Comparison of ENCODE assay signal across 10 cellular contexts in genomic region chr2:172098287-172098649, GRCh38. TPM values are rescaled to one million over a fixed set of nuclear protein-coding genes. Genes with fewer than 3 reads are reported as not detected.
A peak's percentile ranks its signal among the peaks of the same experiment; 100 is the strongest.
DNase-seq lines count a peak whose midpoint lies in the region; ATAC-seq, FAIRE-seq and TF ChIP-seq lines count a peak whose summit lies in the region.
"Had no signal": no experiment of that assay in that cellular context is flagged by ENCODE, and none has a peak within 500 bp of the region (broad histone marks: within the 10 kb centered on the region; RNA-seq: fewer than 3 reads in every experiment).

No MANE protein-coding gene starts in this region.

- H3K9ac ChIP-seq in HepG2 (ENCODE audit: insufficient read depth, low read depth, low read length) (no peak overlapping the region), fibroblast of lung (ENCODE audit: insufficient read depth, low read length) (no peak overlapping the region)

- TF ChIP-seq CTCF in HepG2 (CRISPR knock-in tag; IDR thresholded peaks at IDR 0.05) (no peak), right lobe of liver (IDR thresholded peaks at IDR 0.05) (no peak), RWPE2 (IDR thresholded peaks at IDR 0.05; ENCODE audit: poor library complexity, severe bottlenecking) (no peak), fibroblast of lung (conservative IDR thresholded peaks at IDR 0.05 in 1 of 2, IDR thresholded peaks at IDR 0.05 in 1 of 2; ENCODE audit: low read depth in 1 of 2, low read length in 2 of 2) (no peak), upper lobe of left lung (IDR thresholded peaks at IDR 0.05) (no peak), transverse colon (IDR thresholded peaks at IDR 0.05) (no peak)

- ATAC-seq in HepG2 (no peak), right lobe of liver (no peak), RWPE2 (ENCODE audit: low read depth) (no peak), upper lobe of left lung (ENCODE audit: low FRiP score in 2 of 2) (no peak)
- ATAC-seq in stimulated activated naive CD8-positive, alpha-beta T cell treated with anti-CD3 and anti-CD28 coated beads, Interleukin-15, amount 100 ng/mL, for 72 hours = peak; percentile 18

- no peaks in the 10 kb centered on the region for H3K36me3 ChIP-seq in HepG2 (replicated peaks in 1 of 2; ENCODE audit: control insufficient read depth in 1 of 2, insufficient read depth in 2 of 2, low read length in 2 of 2)
- no peaks in the 10 kb centered on the region for H3K36me3 ChIP-seq in right lobe of liver
- H3K36me3 ChIP-seq in RWPE2 (ENCODE audit: low read depth) = no peaks in the 10 kb centered on the region
- H3K36me3 ChIP-seq in fibroblast of lung (ENCODE audit: control insufficient read depth, insufficient read depth, low read length) = no peaks in the 10 kb centered on the region
- H3K36me3 ChIP-seq in upper lobe of left lung = no peaks in the 10 kb centered on the region
- no peaks in the 10 kb centered on the region for H3K36me3 ChIP-seq in transverse colon

- WGBS in HepG2 (ENCODE audit: low lambda C conversion rate) = 0% methylated on average over 1 of the region's 1 CpG
- 13% methylated on average over 1 of the region's 1 CpG for WGBS in right lobe of liver (ENCODE audit: insufficient coverage, low coverage, low lambda C conversion rate, missing lambda C conversion rate)
- 36 to 46% methylated on average over 1 of the region's 1 CpG for WGBS in upper lobe of left lung, 2 donors
- 25 to 40% methylated on average over 1 of the region's 1 CpG for WGBS in transverse colon (ENCODE audit: low coverage in 1 of 2), 2 donors

- H3K9me3 ChIP-seq in HepG2 (ENCODE audit: low read length) (no peaks in the 10 kb centered on the region), right lobe of liver (no peaks in the 10 kb centered on the region), RWPE2 (ENCODE audit: severe bottlenecking) (no peaks in the 10 kb centered on the region), fibroblast of lung (ENCODE audit: control insufficient read depth, insufficient read depth, low read depth, low read length) (no peaks in the 10 kb centered on the region), upper lobe of left lung (no peaks in the 10 kb centered on the region), transverse colon (no peaks in the 10 kb centered on the region)

- peaks cover 76% of the 10 kb centered on the region for H3K4me1 Mint-ChIP-seq in stimulated activated naive CD8-positive, alpha-beta T cell treated with anti-CD3 and anti-CD28 coated beads, Interleukin-15, amount 100 ng/mL, for 72 hours

- peak overlapping the region in 2 of 3 experiments; percentile 47 to 70; a peak in 3 of 6 replicates for H3K4me3 ChIP-seq in HepG2 (replicated peaks in 1 of 3; ENCODE audit: insufficient read depth in 1 of 3, low read depth in 2 of 3, low read length in 3 of 3)
- no peak overlapping the region for H3K4me3 ChIP-seq in right lobe of liver
- no peak overlapping the region for H3K4me3 ChIP-seq in RWPE2 (ENCODE audit: severe bottlenecking)
- H3K4me3 ChIP-seq in fibroblast of lung (replicated peaks in 1 of 4; ENCODE audit: control extremely low read depth in 1 of 4, insufficient read depth in 1 of 4, low read depth in 3 of 4, low read length in 4 of 4) = peak overlapping the region in 1 of 4 experiments; percentile 59
- H3K4me3 ChIP-seq in upper lobe of left lung = no peak overlapping the region
- no peak overlapping the region for H3K4me3 ChIP-seq in transverse colon

- H3K79me2 ChIP-seq in HepG2 (ENCODE audit: insufficient read depth, low read length) (no peaks in the 10 kb centered on the region), fibroblast of lung (ENCODE audit: control insufficient read depth, insufficient read depth, low read length) (no peaks in the 10 kb centered on the region)

- peaks cover 20 to 70% of the 10 kb centered on the region in 2 experiments for H3K27me3 ChIP-seq in HepG2 (ENCODE audit: control insufficient read depth in 1 of 2, insufficient read depth in 2 of 2, low read length in 2 of 2)
- H3K27me3 ChIP-seq in right lobe of liver = peaks cover 46 to 91% of the 10 kb centered on the region in 2 donors
- no peaks in the 10 kb centered on the region for H3K27me3 ChIP-seq in RWPE2 (ENCODE audit: insufficient read depth, poor library complexity, severe bottlenecking)
- H3K27me3 ChIP-seq in fibroblast of lung (ENCODE audit: control insufficient read depth, insufficient read depth, low read length) = peaks cover 16% of the 10 kb centered on the region
- H3K27me3 ChIP-seq in upper lobe of left lung = peaks cover 2 to 100% (median 81%) of the 10 kb centered on the region in 4 donors
- peaks cover 100% of the 10 kb centered on the region for H3K27me3 ChIP-seq in transverse colon

- no peak for FAIRE-seq in HepG2 (lab: Jason Lieb, UNC)

- TF ChIP-seq EP300 in HepG2 (IDR thresholded peaks at IDR 0.05; ENCODE audit: low read depth in 2 of 2, low read length in 2 of 2) (no peak), HepG2 (CRISPR knock-in tag; IDR thresholded peaks at IDR 0.05; ENCODE audit: borderline replicate concordance) (no peak), upper lobe of left lung (IDR thresholded peaks at IDR 0.05) (no peak), transverse colon (IDR thresholded peaks at IDR 0.05; ENCODE audit: low read depth) (no peak)

- H3K27ac Mint-ChIP-seq in stimulated activated naive CD8-positive, alpha-beta T cell treated with anti-CD3 and anti-CD28 coated beads, Interleukin-15, amount 100 ng/mL, for 72 hours = no peak overlapping the region

- in situ Hi-C loops in HepG2 (cut with HindIII; ENCODE audit: extremely low pct_ligation_motif_present, low pct_unique_long_range_greater_than_20kb) (no loop called here), transverse colon (cut with MboI; ENCODE audit: low pct_ligation_motif_present in 1 of 4, low pct_unique_long_range_greater_than_20kb in 1 of 4, low sequenced_read_pairs in 3 of 4) (no loop called here)

- peaks cover 70% of the 10 kb centered on the region for H3K4me1 ChIP-seq in HepG2 (ENCODE audit: insufficient read depth, low read length)
- H3K4me1 ChIP-seq in right lobe of liver = peaks cover 0 to 54% (median 11%) of the 10 kb centered on the region in 4 donors
- peaks cover 34% of the 10 kb centered on the region for H3K4me1 ChIP-seq in RWPE2 (ENCODE audit: insufficient read depth, poor library complexity, severe bottlenecking)
- H3K4me1 ChIP-seq in fibroblast of lung (ENCODE audit: control insufficient read depth, extremely low read depth, insufficient read depth, low read length) = peaks cover 18% of the 10 kb centered on the region
- peaks cover 76 to 94% (median 80%) of the 10 kb centered on the region in 4 donors for H3K4me1 ChIP-seq in upper lobe of left lung
- H3K4me1 ChIP-seq in transverse colon = peaks cover 47 to 80% (median 76%) of the 10 kb centered on the region in 4 donors

- TF ChIP-seq POLR2A in HepG2 (IDR thresholded peaks at IDR 0.05; ENCODE audit: insufficient read depth in 1 of 2, low read depth in 2 of 2, low read length in 2 of 2) (no peak), right lobe of liver (IDR thresholded peaks at IDR 0.05) (no peak), upper lobe of left lung (IDR thresholded peaks at IDR 0.05) (no peak), transverse colon (IDR thresholded peaks at IDR 0.05) (no peak)

- H3K9me3 Mint-ChIP-seq in stimulated activated naive CD8-positive, alpha-beta T cell treated with anti-CD3 and anti-CD28 coated beads, Interleukin-15, amount 100 ng/mL, for 72 hours = no peaks in the 10 kb centered on the region

- peaks cover 96% of the 10 kb centered on the region for H3K27me3 Mint-ChIP-seq in stimulated activated naive CD8-positive, alpha-beta T cell treated with anti-CD3 and anti-CD28 coated beads, Interleukin-15, amount 100 ng/mL, for 72 hours

- no TSS peak for BruUV-seq in HepG2 (replicated peaks; lab: Mats Ljungman, UMichigan)

- POLR2A ChIA-PET in HepG2 (lab: Yijun Ruan, JAX) = interaction anchor here (0.7 to 2.0 kb wide), 8 partner anchors 10 to 410 kb away, joined by 3 to 16 read pairs (median 4); partner anchors contain the start of genes DLX1 and HAT1

- H4K20me1 ChIP-seq in HepG2 (ENCODE audit: insufficient read depth, low read length) = peaks cover 6% of the 10 kb centered on the region; the same call in 1 of the 2 replicates
- no peaks in the 10 kb centered on the region for H4K20me1 ChIP-seq in fibroblast of lung (ENCODE audit: control insufficient read depth, extremely low read depth, insufficient read depth, low read length)

- no peak for TF ChIP-seq RAD21 in HepG2 (CRISPR knock-in tag; IDR thresholded peaks at IDR 0.05)

- DNase-seq in HepG2 (ENCODE audit: low spot score) = no peak
- no peak for DNase-seq in right lobe of liver
- DNase-seq in RWPE2 (ENCODE audit: low spot score) = no peak
- DNase-seq in fibroblast of lung (ENCODE audit: low read depth in 2 of 2) = no peak
- no peak for DNase-seq in stimulated activated naive CD8-positive, alpha-beta T cell treated with anti-CD3 and anti-CD28 coated beads, Interleukin-15, amount 100 ng/mL, for 72 hours
- no peak for DNase-seq in upper lobe of left lung
- no peak for DNase-seq in iPS-NIHi11 (ENCODE audit: low spot score)
- no peak for DNase-seq in transverse colon
- DNase-seq: NCI-H187 treated with DMSO at 0.1 percent for 48 hours had no signal

- H3K4me2 ChIP-seq in HepG2 (ENCODE audit: low read depth, low read length) = peak overlapping the region; percentile 99
- H3K4me2 ChIP-seq in fibroblast of lung (ENCODE audit: extremely low read depth, insufficient read depth, low read length) = peak overlapping the region; percentile 77

- H2AFZ ChIP-seq in HepG2 (ENCODE audit: low read length) (no peak overlapping the region), fibroblast of lung (ENCODE audit: low read length) (no peak overlapping the region)

- H3K4me3 Mint-ChIP-seq in stimulated activated naive CD8-positive, alpha-beta T cell treated with anti-CD3 and anti-CD28 coated beads, Interleukin-15, amount 100 ng/mL, for 72 hours = peak overlapping the region; percentile 58 to 70

- CTCF ChIA-PET in HepG2 (lab: Yijun Ruan, JAX; ENCODE audit: low intra/inter-chr PET ratio, low total read pairs) = no interaction called here

- no peak overlapping the region for H3K27ac ChIP-seq in HepG2 (ENCODE audit: extremely low read length, insufficient read depth, low read length)
- H3K27ac ChIP-seq in right lobe of liver = no peak overlapping the region
- peak overlapping the region; percentile 94 for H3K27ac ChIP-seq in RWPE2 (ENCODE audit: poor library complexity, severe bottlenecking)
- H3K27ac ChIP-seq in fibroblast of lung (ENCODE audit: insufficient read depth, low read length) = peak overlapping the region; percentile 56
- H3K27ac ChIP-seq in upper lobe of left lung = no peak overlapping the region
- H3K27ac ChIP-seq in transverse colon = no peak overlapping the region
- H3K27ac ChIP-seq: HL-60 had no signal

- intact Hi-C loops in HepG2 (cut with micrococcal nuclease; ENCODE audit: unreplicated experiment) = no loop called here
- intact Hi-C loops in right lobe of liver (cut with DNase I) = no loop called here
- intact Hi-C loops in transverse colon (cut with DNase I; ENCODE audit: low total_unique reads) = no loop called here

RNA-seq across cellular contexts. Expression of gene DLX2, which starts 4.4 kb away (rescaled TPM):
- 0.15 TPM in 1 of 2 replicates, not detected in the other for total RNA-seq in HepG2 (2016; rRNA removed; fragmentation: Illumina TruSeq; extraction: Trizol)
- 0.09 TPM in 1 of 2 replicates, not detected in the other for total RNA-seq in HepG2 (2016; cell fraction: cytosol; rRNA removed; fragmentation: Illumina TruSeq; extraction: Trizol; ENCODE audit: low read depth)
- 0.09 TPM in 1 of 2 replicates, not detected in the other for total RNA-seq in HepG2 (2016; cell fraction: insoluble cytoplasmic fraction; rRNA removed; fragmentation: Illumina TruSeq; extraction: Trizol)
- 0.06 and 0.17 TPM in 2 replicates for total RNA-seq in HepG2 (2016; cell fraction: membrane; rRNA removed; fragmentation: Illumina TruSeq; extraction: Trizol)
- not detected in 2 replicates for total RNA-seq in HepG2 (2016; cell fraction: nucleus; rRNA removed; fragmentation: Illumina TruSeq; extraction: Trizol)
- polyA plus RNA-seq in HepG2 (2011; rRNA removed) = 0.07 TPM in 2 replicates
- 0.04 and 0.05 TPM in 2 replicates for polyA plus RNA-seq in HepG2 (2011; cell fraction: cytosol; rRNA removed)
- 0.29 and 0.59 TPM in 2 replicates for polyA plus RNA-seq in HepG2 (2011; cell fraction: nucleus; rRNA removed)
- polyA plus RNA-seq in HepG2 (2012) = 0.17 and 0.25 TPM in 2 replicates
- polyA plus RNA-seq in HepG2 (2016; cell fraction: cytosol; fragmentation: Illumina TruSeq; extraction: Trizol; ENCODE audit: low read depth) = 0.07 and 0.12 TPM in 2 replicates
- polyA plus RNA-seq in HepG2 (2016; cell fraction: insoluble cytoplasmic fraction; fragmentation: Illumina TruSeq; extraction: Trizol; ENCODE audit: low read depth) = 0.25 and 0.37 TPM in 2 replicates
- polyA plus RNA-seq in HepG2 (2016; cell fraction: membrane; fragmentation: Illumina TruSeq; extraction: Trizol; ENCODE audit: low read depth) = 0.21 and 0.24 TPM in 2 replicates
- 0.36 and 0.59 TPM in 2 replicates for polyA plus RNA-seq in HepG2 (2016; cell fraction: nucleus; fragmentation: Illumina TruSeq; extraction: Trizol; ENCODE audit: insufficient read depth, low read depth)
- polyA minus RNA-seq in HepG2 (2011; rRNA and poly(A)+ RNA removed; ENCODE audit: low replicate concordance) = 0.07 and 0.10 TPM in 2 replicates
- polyA minus RNA-seq in HepG2 (2011; cell fraction: cytosol; rRNA and poly(A)+ RNA removed) = 0.20 and 0.44 TPM in 2 replicates
- polyA minus RNA-seq in HepG2 (2011; cell fraction: nucleus; rRNA and poly(A)+ RNA removed) = not detected in 2 replicates
- not detected for total RNA-seq in right lobe of liver
- not detected in 2 replicates for total RNA-seq in fibroblast of lung
- not detected in 2 replicates for polyA plus RNA-seq in fibroblast of lung
- polyA plus RNA-seq in fibroblast of lung (2012) = 0.07 and 0.09 TPM in 2 replicates
- not detected in 2 replicates for polyA minus RNA-seq in fibroblast of lung (ENCODE audit: low replicate concordance)
- total RNA-seq in upper lobe of left lung = not detected
- under 1 TPM in 1 of 4 donors, not detected in 3; 0.16 TPM for total RNA-seq in transverse colon

RNA-seq across cellular contexts. Expression of gene DLX1, which starts 13.0 kb away (rescaled TPM):
- 0.18 TPM in 1 of 2 replicates, not detected in the other for total RNA-seq in HepG2 (2016; rRNA removed; fragmentation: Illumina TruSeq; extraction: Trizol)
- total RNA-seq in HepG2 (2016; cell fraction: cytosol; rRNA removed; fragmentation: Illumina TruSeq; extraction: Trizol; ENCODE audit: low read depth) = not detected in 2 replicates
- 0.13 and 0.52 TPM in 2 replicates for total RNA-seq in HepG2 (2016; cell fraction: insoluble cytoplasmic fraction; rRNA removed; fragmentation: Illumina TruSeq; extraction: Trizol)
- total RNA-seq in HepG2 (2016; cell fraction: membrane; rRNA removed; fragmentation: Illumina TruSeq; extraction: Trizol) = 0.09 TPM in 1 of 2 replicates, not detected in the other
- total RNA-seq in HepG2 (2016; cell fraction: nucleus; rRNA removed; fragmentation: Illumina TruSeq; extraction: Trizol) = 0.25 and 0.37 TPM in 2 replicates
- polyA plus RNA-seq in HepG2 (2011; rRNA removed) = 0.69 and 0.86 TPM in 2 replicates
- polyA plus RNA-seq in HepG2 (2011; cell fraction: cytosol; rRNA removed) = 0.40 and 0.47 TPM in 2 replicates
- 3.0 and 3.7 TPM in 2 replicates for polyA plus RNA-seq in HepG2 (2011; cell fraction: nucleus; rRNA removed)
- 0.32 and 0.51 TPM in 2 replicates for polyA plus RNA-seq in HepG2 (2012)
- 0.19 TPM in 1 of 2 replicates, not detected in the other for polyA plus RNA-seq in HepG2 (2016; cell fraction: cytosol; fragmentation: Illumina TruSeq; extraction: Trizol; ENCODE audit: low read depth)
- polyA plus RNA-seq in HepG2 (2016; cell fraction: insoluble cytoplasmic fraction; fragmentation: Illumina TruSeq; extraction: Trizol; ENCODE audit: low read depth) = 0.27 and 0.41 TPM in 2 replicates
- polyA plus RNA-seq in HepG2 (2016; cell fraction: membrane; fragmentation: Illumina TruSeq; extraction: Trizol; ENCODE audit: low read depth) = 0.09 and 0.16 TPM in 2 replicates
- polyA plus RNA-seq in HepG2 (2016; cell fraction: nucleus; fragmentation: Illumina TruSeq; extraction: Trizol; ENCODE audit: insufficient read depth, low read depth) = 0.94 TPM in 1 of 2 replicates, not detected in the other
- polyA minus RNA-seq in HepG2 (2011; rRNA and poly(A)+ RNA removed; ENCODE audit: low replicate concordance) = 0.89 and 1.8 TPM in 2 replicates
- polyA minus RNA-seq in HepG2 (2011; cell fraction: cytosol; rRNA and poly(A)+ RNA removed) = 0.40 and 1.1 TPM in 2 replicates
- 1.8 and 2.2 TPM in 2 replicates for polyA minus RNA-seq in HepG2 (2011; cell fraction: nucleus; rRNA and poly(A)+ RNA removed)
- total RNA-seq in right lobe of liver = not detected
- not detected in 2 replicates for total RNA-seq in fibroblast of lung
- polyA plus RNA-seq in fibroblast of lung = 0.09 and 0.43 TPM in 2 replicates
- polyA plus RNA-seq in fibroblast of lung (2012) = 0.12 and 0.43 TPM in 2 replicates
- polyA minus RNA-seq in fibroblast of lung (ENCODE audit: low replicate concordance) = 1.0 TPM in 1 of 2 replicates, not detected in the other
- not detected for total RNA-seq in upper lobe of left lung
- not detected for total RNA-seq in transverse colon

Comparison
In these comparisons a context has a peak if more than half of its experiments do, and no peak if none do; other contexts are left out.
1. H3K4me3 ChIP-seq: peak in HepG2 (2 of 3); none in right lobe of liver (0 of 3), RWPE2 (single experiment), upper lobe of left lung (0 of 4) and transverse colon (0 of 4).
2. H3K27ac ChIP-seq: peak in RWPE2 (single experiment) and fibroblast of lung (single experiment); none in HepG2 (single experiment), right lobe of liver (0 of 3), upper lobe of left lung (0 of 4) and transverse colon (0 of 4).